8 cellular contexts compared by ENCODE assay signal in the genomic region with DNA sequence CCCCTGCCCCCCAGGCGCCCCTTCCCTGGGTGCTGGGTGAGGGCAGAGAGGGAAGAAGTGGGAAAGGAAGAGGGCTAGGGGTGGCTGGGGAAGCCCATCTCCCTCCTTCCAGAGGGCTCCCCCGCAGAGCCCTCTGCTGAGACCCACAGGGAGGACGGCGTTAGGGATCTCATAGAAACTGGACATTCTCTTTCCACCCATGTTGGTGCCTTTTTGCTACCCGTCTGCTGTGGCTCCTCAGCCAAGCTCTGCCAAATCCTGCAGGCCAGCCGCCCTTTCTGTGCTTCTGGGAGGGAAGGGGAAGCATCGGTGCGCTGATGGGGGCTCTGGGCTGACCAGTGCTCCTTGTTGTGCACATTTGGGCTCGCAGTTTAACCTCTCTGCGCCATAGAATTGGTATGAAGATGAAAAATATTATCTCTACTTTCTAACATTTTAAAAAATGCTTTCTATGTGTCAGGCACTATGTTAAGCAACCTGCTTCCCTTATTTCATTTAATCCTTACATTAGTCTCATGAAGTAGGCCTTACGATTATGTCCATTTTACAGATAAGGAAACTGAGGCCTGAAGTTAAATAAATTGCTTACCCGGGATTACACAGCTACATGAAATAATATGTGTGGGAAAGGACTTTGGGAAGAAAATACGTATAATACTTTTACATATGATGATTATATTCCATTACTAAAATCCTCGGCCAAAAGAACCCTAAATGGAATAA. TPM values are rescaled to one million over a fixed set of nuclear protein-coding genes. Genes with fewer than 3 reads are reported as not detected.
A peak's percentile ranks its signal among the peaks of the same experiment; 100 is the strongest.
DNase-seq lines count a peak whose midpoint lies in the region; ATAC-seq, FAIRE-seq and TF ChIP-seq lines count a peak whose summit lies in the region.

No MANE protein-coding gene starts in this region.

- H3K27ac ChIP-seq in HEK293 (ENCODE audit: extremely low read depth, low read depth, low read length) (peak overlapping the region; percentile 75; the same call in 1 of the 2 replicates), small intestine (ENCODE audit: low read depth in 1 of 2, low read length in 1 of 2) (peak overlapping the region; percentile 35 to 66)

- H3K27me3 ChIP-seq in small intestine (ENCODE audit: control insufficient read depth in 2 of 2, insufficient read depth in 2 of 2, low read length in 2 of 2) = no peaks in the 10 kb centered on the region

- intact Hi-C loops in activated B cell treated with CpG ODN at 0.5 μM for 24 hours (cut with micrococcal nuclease) = loop anchor here (1.0 kb wide), 3 partner anchors 32 to 59 kb away; no protein-coding TSS in a partner anchor
- intact Hi-C loops in left ventricle myocardium superior (cut with micrococcal nuclease) = loop anchor here (10.0 kb wide), 1 partner anchor 61 kb away; no protein-coding TSS in a partner anchor

- H3K4me3 ChIP-seq in HEK293 (ENCODE audit: low read depth, low read length) = peak overlapping the region; percentile 76
- peak overlapping the region; percentile 68 to 85 for H3K4me3 ChIP-seq in small intestine (ENCODE audit: low read depth in 1 of 2, low read length in 2 of 2)

- H3K4me3 Mint-ChIP-seq in activated B cell treated with CpG ODN at 0.5 μM for 24 hours = peak overlapping the region; percentile 87

- WGBS in small intestine, 3 donors = 53 to 60% (median 59%) methylated on average over 12 to 14 of the region's 14 CpGs

- no peaks in the 10 kb centered on the region for H3K9me3 ChIP-seq in HEK293 (ENCODE audit: control insufficient read depth, insufficient read depth, low read depth, low read length)
- H3K9me3 ChIP-seq in small intestine (ENCODE audit: control insufficient read depth, low read depth) = no peaks in the 10 kb centered on the region

- H3K36me3 ChIP-seq in HEK293 (ENCODE audit: control insufficient read depth in 2 of 2, insufficient read depth in 1 of 2, low read length in 2 of 2) (no peaks in the 10 kb centered on the region), small intestine (ENCODE audit: control insufficient read depth in 2 of 2, insufficient read depth in 2 of 2, low read length in 2 of 2) (no peaks in the 10 kb centered on the region)

- POLR2A ChIA-PET in HEK293 (lab: Yijun Ruan, JAX) (interaction anchor here (1.4 to 1.6 kb wide), 2 partner anchors 31 to 68 kb away, joined by 4 read pairs; no protein-coding TSS in a partner anchor), activated B cell treated with CpG ODN at 0.5 μM for 24 hours (lab: Charles Lee) (interaction anchor here (1.2 to 3.0 kb wide), 2 partner anchors 59 to 68 kb away, joined by 4 to 13 read pairs; a partner anchor contains a TSS)

- no peaks in the 10 kb centered on the region for H3K27me3 Mint-ChIP-seq in activated B cell treated with CpG ODN at 0.5 μM for 24 hours

- H3K4me1 Mint-ChIP-seq in activated B cell treated with CpG ODN at 0.5 μM for 24 hours = peaks cover 21% of the 10 kb centered on the region

- DNase-seq in activated B cell treated with CpG ODN at 0.5 μM for 24 hours = no peak
- peak; percentile 30 for DNase-seq in left ventricle myocardium superior
- DNase-seq in small intestine = no peak
- DNase-seq in GF-D8 (lab: John Stamatoyannopoulos, UW) = no peak
- no peak for DNase-seq in NCI-H146 treated with DMSO at 0.1 percent for 48 hours (lab: John Stamatoyannopoulos, UW; ENCODE audit: unreplicated experiment)
- no peak for DNase-seq in epidermal melanocyte (ENCODE audit: insufficient read length, low spot score)

- H3K9me3 Mint-ChIP-seq in activated B cell treated with CpG ODN at 0.5 μM for 24 hours = no peaks in the 10 kb centered on the region

- ATAC-seq in activated B cell treated with CpG ODN at 0.5 μM for 24 hours (ENCODE audit: low read depth) (no peak), left ventricle myocardium superior (peak; percentile 5)
- no peak for ATAC-seq in activated CD4-positive, CD25-positive, alpha-beta regulatory T cell treated with anti-CD3 and anti-CD28 coated beads, Interleukin-2, amount 50 U/mL, for 24 hours

- H3K27ac Mint-ChIP-seq in activated B cell treated with CpG ODN at 0.5 μM for 24 hours = peak overlapping the region; percentile 67

- FAIRE-seq in small intestine (lab: Jason Lieb, UNC) = no peak

- H3K36me3 Mint-ChIP-seq in activated B cell treated with CpG ODN at 0.5 μM for 24 hours (ENCODE audit: low read depth) = no peaks in the 10 kb centered on the region

- TF ChIP-seq CTCF in HEK293 (tag by site-specific recombination; IDR thresholded peaks at IDR 0.05) = no peak
- TF ChIP-seq CTCF in activated B cell treated with CpG ODN at 0.5 μM for 24 hours (IDR thresholded peaks at IDR 0.05) = no peak

- no peaks in the 10 kb centered on the region; the same call in 1 of the 2 replicates for H3K4me1 ChIP-seq in HEK293 (ENCODE audit: control insufficient read depth, insufficient read depth, low read length)
- H3K4me1 ChIP-seq in small intestine (ENCODE audit: control insufficient read depth in 2 of 2, insufficient read depth in 1 of 2, low read depth in 1 of 2, low read length in 1 of 2) = peaks cover 0 to 5% of the 10 kb centered on the region in 2 donors

- CTCF ChIA-PET in HEK293 (lab: Yijun Ruan, JAX) (interaction anchor here (0.7 to 19.6 kb wide), 5 partner anchors 27 to 64 kb away, joined by 3 to 784 read pairs (median 181); no protein-coding TSS in a partner anchor), activated B cell treated with CpG ODN at 0.5 μM for 24 hours (lab: Charles Lee) (interaction anchor here (1.1 to 11.7 kb wide), 7 partner anchors 16 to 64 kb away, joined by 3 to 416 read pairs (median 52); a partner anchor contains a TSS)

TF ChIP-seq in HEK293, 187 proteins besides CTCF, POLR2A, EP300 and RAD21 (continues in another document):
- TF ChIP-seq, protein P1, sequence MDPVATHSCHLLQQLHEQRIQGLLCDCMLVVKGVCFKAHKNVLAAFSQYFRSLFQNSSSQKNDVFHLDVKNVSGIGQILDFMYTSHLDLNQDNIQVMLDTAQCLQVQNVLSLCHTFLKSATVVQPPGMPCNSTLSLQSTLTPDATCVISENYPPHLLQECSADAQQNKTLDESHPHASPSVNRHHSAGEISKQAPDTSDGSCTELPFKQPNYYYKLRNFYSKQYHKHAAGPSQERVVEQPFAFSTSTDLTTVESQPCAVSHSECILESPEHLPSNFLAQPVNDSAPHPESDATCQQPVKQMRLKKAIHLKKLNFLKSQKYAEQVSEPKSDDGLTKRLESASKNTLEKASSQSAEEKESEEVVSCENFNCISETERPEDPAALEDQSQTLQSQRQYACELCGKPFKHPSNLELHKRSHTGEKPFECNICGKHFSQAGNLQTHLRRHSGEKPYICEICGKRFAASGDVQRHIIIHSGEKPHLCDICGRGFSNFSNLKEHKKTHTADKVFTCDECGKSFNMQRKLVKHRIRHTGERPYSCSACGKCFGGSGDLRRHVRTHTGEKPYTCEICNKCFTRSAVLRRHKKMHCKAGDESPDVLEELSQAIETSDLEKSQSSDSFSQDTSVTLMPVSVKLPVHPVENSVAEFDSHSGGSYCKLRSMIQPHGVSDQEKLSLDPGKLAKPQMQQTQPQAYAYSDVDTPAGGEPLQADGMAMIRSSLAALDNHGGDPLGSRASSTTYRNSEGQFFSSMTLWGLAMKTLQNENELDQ (tag by site-specific recombination; IDR thresholded peaks at IDR 0.05; ENCODE audit: low read depth) = no peak
- TF ChIP-seq, protein P2, sequence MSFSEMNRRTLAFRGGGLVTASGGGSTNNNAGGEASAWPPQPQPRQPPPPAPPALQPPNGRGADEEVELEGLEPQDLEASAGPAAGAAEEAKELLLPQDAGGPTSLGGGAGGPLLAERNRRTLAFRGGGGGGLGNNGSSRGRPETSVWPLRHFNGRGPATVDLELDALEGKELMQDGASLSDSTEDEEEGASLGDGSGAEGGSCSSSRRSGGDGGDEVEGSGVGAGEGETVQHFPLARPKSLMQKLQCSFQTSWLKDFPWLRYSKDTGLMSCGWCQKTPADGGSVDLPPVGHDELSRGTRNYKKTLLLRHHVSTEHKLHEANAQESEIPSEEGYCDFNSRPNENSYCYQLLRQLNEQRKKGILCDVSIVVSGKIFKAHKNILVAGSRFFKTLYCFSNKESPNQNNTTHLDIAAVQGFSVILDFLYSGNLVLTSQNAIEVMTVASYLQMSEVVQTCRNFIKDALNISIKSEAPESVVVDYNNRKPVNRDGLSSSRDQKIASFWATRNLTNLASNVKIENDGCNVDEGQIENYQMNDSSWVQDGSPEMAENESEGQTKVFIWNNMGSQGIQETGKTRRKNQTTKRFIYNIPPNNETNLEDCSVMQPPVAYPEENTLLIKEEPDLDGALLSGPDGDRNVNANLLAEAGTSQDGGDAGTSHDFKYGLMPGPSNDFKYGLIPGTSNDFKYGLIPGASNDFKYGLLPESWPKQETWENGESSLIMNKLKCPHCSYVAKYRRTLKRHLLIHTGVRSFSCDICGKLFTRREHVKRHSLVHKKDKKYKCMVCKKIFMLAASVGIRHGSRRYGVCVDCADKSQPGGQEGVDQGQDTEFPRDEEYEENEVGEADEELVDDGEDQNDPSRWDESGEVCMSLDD (tag by site-specific recombination; IDR thresholded peaks at IDR 0.05) = peak; percentile 54; the same call in 1 of the 2 replicates
- TF ChIP-seq ZFP69B (tag by site-specific recombination; IDR thresholded peaks at IDR 0.05) = no peak
- no peak for TF ChIP-seq ZSCAN23 (tag by site-specific recombination; IDR thresholded peaks at IDR 0.05)
- no peak for TF ChIP-seq ZNF10 (tag by site-specific recombination; IDR thresholded peaks at IDR 0.05)
- peak; percentile 50 for TF ChIP-seq ZNF366 (tag by site-specific recombination; conservative IDR thresholded peaks at IDR 0.05)

RNA-seq across cellular contexts. Expression of a gene that starts 1.0 kb away (rescaled TPM):
- total RNA-seq in activated B cell treated with CpG ODN at 0.5 μM for 24 hours (12.7 and 12.8 TPM in 2 replicates), left ventricle myocardium superior (23.7 TPM)
- 10 to 100 TPM in 1 of 3 donors, 1 to 10 TPM in 2; 5.1 to 12.1 (median 5.4) TPM for polyA plus RNA-seq in small intestine

RNA-seq across cellular contexts. Expression of a gene that starts 15.3 kb away (rescaled TPM):
- total RNA-seq in activated B cell treated with CpG ODN at 0.5 μM for 24 hours (2.7 and 5.0 TPM in 2 replicates), left ventricle myocardium superior (37.6 TPM)
- 10 to 100 TPM in 1 of 3 donors, 1 to 10 TPM in 2; 2.5 to 19.8 (median 2.7) TPM for polyA plus RNA-seq in small intestine

RNA-seq across cellular contexts. Expression of a gene that starts 45.7 kb away (rescaled TPM):
- total RNA-seq in activated B cell treated with CpG ODN at 0.5 μM for 24 hours (103 and 126 TPM in 2 replicates), left ventricle myocardium superior (35.4 TPM)
- 10 to 100 TPM in 1 of 3 donors, 1 to 10 TPM in 2; 2.2 to 30.3 (median 6.2) TPM for polyA plus RNA-seq in small intestine

RNA-seq across cellular contexts. Expression of a gene that starts 48.7 kb away (rescaled TPM):
- total RNA-seq in activated B cell treated with CpG ODN at 0.5 μM for 24 hours (0.24 and 0.37 TPM in 2 replicates), left ventricle myocardium superior (0.30 TPM)
- under 1 TPM in 1 of 3 donors, not detected in 2; 0.30 TPM for polyA plus RNA-seq in small intestine
